In genomic region chr1:38777464-38777957, GRCh38 we compare ENCODE assay signal across 1 cellular context.
TF ChIP-seq lines count a peak whose summit lies in the region.

No MANE protein-coding gene starts in this region.

TF ChIP-seq in H1, 55 proteins besides CTCF, POLR2A, EP300 and RAD21 (continued from another document):
- TF ChIP-seq CHD7 (IDR thresholded peaks at IDR 0.05; ENCODE audit: insufficient replicate concordance, low read length) = no peak
TF ChIP-seq in H1: peak in this region for 0.
